8 cellular contexts compared by ENCODE assay signal in the genomic region with DNA sequence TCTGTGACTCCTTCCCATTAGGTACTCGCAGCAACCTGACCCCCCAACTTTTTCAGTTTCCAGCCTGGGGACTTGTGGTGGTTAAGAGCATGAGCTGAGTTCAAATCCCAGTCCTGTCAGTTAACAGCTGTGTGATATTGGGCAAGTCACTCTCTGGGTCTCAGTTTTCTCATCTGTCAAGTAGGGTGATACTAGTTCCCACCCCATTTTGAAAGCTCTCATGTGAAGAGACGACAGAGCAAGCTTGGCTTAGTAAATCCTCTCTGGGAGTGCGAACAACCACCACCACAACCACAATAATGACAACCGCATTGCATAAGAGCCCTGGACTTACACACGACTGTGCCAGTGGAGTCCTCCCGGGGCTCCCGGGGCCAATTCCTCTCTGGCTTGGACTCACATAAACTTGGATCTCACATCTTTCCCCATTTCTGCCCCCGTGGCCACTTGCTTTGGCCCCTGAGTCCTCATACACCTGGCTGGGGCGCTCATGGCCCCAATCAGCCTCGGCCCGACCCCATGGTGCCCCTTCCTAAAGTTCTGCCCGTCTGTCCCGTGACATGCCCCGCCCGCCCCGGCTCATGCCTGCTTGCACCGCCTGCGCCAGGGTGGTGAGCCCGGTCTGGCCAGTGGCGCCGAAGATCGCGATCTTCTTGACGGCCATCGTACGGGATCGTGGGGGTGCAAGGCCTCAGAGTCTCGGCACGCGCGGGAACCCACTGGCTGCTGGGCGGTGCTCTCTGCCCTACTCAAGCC. TPM values are rescaled to one million over a fixed set of nuclear protein-coding genes. Genes with fewer than 3 reads are reported as not detected.
DNase-seq lines count a peak whose midpoint lies in the region; ATAC-seq, FAIRE-seq and TF ChIP-seq lines count a peak whose summit lies in the region.

BLVRB (minus strand) TSS at position 721 of the 756 bp plus-strand sequence; CDS start at position 664, 57 bp downstream.

- peaks cover 44% of the 10 kb centered on the region for H3K4me1 Mint-ChIP-seq in stimulated activated effector memory CD8-positive, alpha-beta T cell treated with anti-CD3 and anti-CD28 coated beads, Interleukin-12 subunit alpha, Interleukin-12 subunit beta, amount 100 ng/mL, for 72 hours

- peak within 1 kb of the TSS; percentile 83 for H3K4me2 ChIP-seq in PC-9
- peak within 1 kb of the TSS; percentile 93 for H3K4me2 ChIP-seq in keratinocyte (ENCODE audit: control insufficient read depth, extremely low read depth, insufficient read depth, low read depth, low read length)

- peak within 1 kb of the TSS; percentile 95 for H3K27ac Mint-ChIP-seq in stimulated activated effector memory CD8-positive, alpha-beta T cell treated with anti-CD3 and anti-CD28 coated beads, Interleukin-12 subunit alpha, Interleukin-12 subunit beta, amount 100 ng/mL, for 72 hours

- peak within 1 kb of the TSS; percentile 88 for H3K9ac ChIP-seq in keratinocyte (ENCODE audit: control insufficient read depth, extremely low read depth, insufficient read depth, low read length)

- POLR2A ChIA-PET in PC-9 (lab: Charles Lee; ENCODE audit: unreplicated experiment), result interaction anchor here (0.5 to 1.7 kb wide), 14 partner anchors 22 to 318 kb away, joined by 3 to 17 read pairs (median 4); partner anchors contain the start of genes PLD3, RAB4B and SERTAD1

- H3K9me1 ChIP-seq in keratinocyte (ENCODE audit: control insufficient read depth, extremely low read depth, insufficient read depth, low read length), result no peaks in the 10 kb centered on the region

- H3K4me3 ChIP-seq in PC-9, result peak within 1 kb of the TSS; percentile 82
- peak within 1 kb of the TSS; percentile 69 for H3K4me3 ChIP-seq in brain microvascular endothelial cell (ENCODE audit: low read depth, low read length)
- peak within 1 kb of the TSS; percentile 82 to 94 (median 86) for H3K4me3 ChIP-seq in keratinocyte (ENCODE audit: control insufficient read depth in 2 of 3, extremely low read depth in 1 of 3, insufficient read depth in 2 of 3, low read depth in 1 of 3, low read length in 3 of 3)

- no peaks in the 10 kb centered on the region for H3K9me2 ChIP-seq in PC-9 (ENCODE audit: insufficient read depth)

- peaks cover 31% of the 10 kb centered on the region for H3F3A ChIP-seq in PC-9 (ENCODE audit: insufficient read depth, low read depth)

- TF ChIP-seq CTCF in C4-2B (conservative IDR thresholded peaks at IDR 0.05), result no peak
- no peak for TF ChIP-seq CTCF in PC-9 (conservative IDR thresholded peaks at IDR 0.05)
- no peak for TF ChIP-seq CTCF in brain microvascular endothelial cell (IDR thresholded peaks at IDR 0.05; ENCODE audit: low read depth, low read length, missing control alignments)
- no peak for TF ChIP-seq CTCF in keratinocyte (optimal IDR thresholded peaks at IDR 0.05 in 1 of 3, IDR thresholded peaks at IDR 0.05 in 1 of 3, conservative IDR thresholded peaks at IDR 0.05 in 1 of 3; ENCODE audit: extremely low read depth in 1 of 3, insufficient read depth in 2 of 3, low read length in 3 of 3)

- CTCF ChIA-PET in PC-9 (lab: Charles Lee), result interaction anchor here (0.6 to 1.7 kb wide), 11 partner anchors 20 to 913 kb away, joined by 3 to 9 read pairs (median 4); no protein-coding TSS in a partner anchor

- H2AFZ ChIP-seq in PC-9 (peak within 1 kb of the TSS; percentile 83), keratinocyte (ENCODE audit: control insufficient read depth, low read length) (peak within 1 kb of the TSS; percentile 90)

- H3K27me3 ChIP-seq in PC-9 (ENCODE audit: insufficient read depth, low read depth) (no peaks in the 10 kb centered on the region), brain microvascular endothelial cell (replicated peaks) (no peaks in the 10 kb centered on the region), keratinocyte (ENCODE audit: control insufficient read depth, extremely low read depth, insufficient read depth, low read length) (peaks cover 7% of the 10 kb centered on the region)

- peaks cover 8% of the 10 kb centered on the region for H3K36me3 Mint-ChIP-seq in stimulated activated effector memory CD8-positive, alpha-beta T cell treated with anti-CD3 and anti-CD28 coated beads, Interleukin-12 subunit alpha, Interleukin-12 subunit beta, amount 100 ng/mL, for 72 hours

- H3K4me1 ChIP-seq in PC-9 (replicated peaks; ENCODE audit: insufficient read depth) (peaks cover 22% of the 10 kb centered on the region), keratinocyte (ENCODE audit: control insufficient read depth, extremely low read depth, insufficient read depth, low read length) (peaks cover 27% of the 10 kb centered on the region)

- dilution Hi-C loops in keratinocyte (cut with MboI; ENCODE audit: extremely low pct_ligation_motif_present, low sequenced_read_pairs), result no loop called here

- H3K9me3 ChIP-seq in PC-9 (ENCODE audit: insufficient read depth, low read depth) (no peaks in the 10 kb centered on the region), keratinocyte (ENCODE audit: control insufficient read depth, low read depth, low read length) (no peaks in the 10 kb centered on the region)

- in situ Hi-C loops in brain microvascular endothelial cell (cut with HindIII; ENCODE audit: low pct_ligation_motif_present, low sequenced_read_pairs), result no loop called here

- H4K20me1 ChIP-seq in PC-9 (ENCODE audit: insufficient read depth) (no peaks in the 10 kb centered on the region), keratinocyte (ENCODE audit: control insufficient read depth, extremely low read depth, insufficient read depth, low read length) (no peaks in the 10 kb centered on the region)

- peak within 1 kb of the TSS; percentile 90 for H3K27ac ChIP-seq in C4-2B
- H3K27ac ChIP-seq in PC-9, result peak within 1 kb of the TSS; percentile 98
- H3K27ac ChIP-seq in brain microvascular endothelial cell, result peak within 1 kb of the TSS; percentile 41
- H3K27ac ChIP-seq in keratinocyte (ENCODE audit: control insufficient read depth, insufficient read depth, low read length), result peak within 1 kb of the TSS; percentile 81

- FAIRE-seq in keratinocyte (lab: Jason Lieb, UNC), result no peak

- BruUV-seq in PC-9 (replicated peaks; lab: Mats Ljungman, UMichigan), result no TSS peak

- H3K36me3 ChIP-seq in PC-9 (ENCODE audit: low read depth) (no peaks in the 10 kb centered on the region), brain microvascular endothelial cell (replicated peaks) (no peaks in the 10 kb centered on the region), keratinocyte (ENCODE audit: control insufficient read depth in 2 of 2, extremely low read depth in 1 of 2, insufficient read depth in 2 of 2, low read length in 2 of 2) (no peaks in the 10 kb centered on the region)

- ATAC-seq in GM21390 (IDR thresholded peaks at IDR 0.05; ENCODE audit: unreplicated experiment) (peak; percentile 16), HG02885 (IDR thresholded peaks at IDR 0.05; ENCODE audit: poor library complexity, unreplicated experiment) (no peak), GM19463 (IDR thresholded peaks at IDR 0.05; ENCODE audit: unreplicated experiment) (no peak)
- ATAC-seq in stimulated activated effector memory CD8-positive, alpha-beta T cell treated with anti-CD3 and anti-CD28 coated beads, Interleukin-12 subunit alpha, Interleukin-12 subunit beta, amount 100 ng/mL, for 72 hours, result no peak

- H3K79me2 ChIP-seq in PC-9 (ENCODE audit: low read depth) (peaks cover 35% of the 10 kb centered on the region), keratinocyte (ENCODE audit: control insufficient read depth, insufficient read depth, low read length) (no peaks in the 10 kb centered on the region)

- peak within 1 kb of the TSS; percentile 82 for H3K4me3 Mint-ChIP-seq in stimulated activated effector memory CD8-positive, alpha-beta T cell treated with anti-CD3 and anti-CD28 coated beads, Interleukin-12 subunit alpha, Interleukin-12 subunit beta, amount 100 ng/mL, for 72 hours

- intact Hi-C loops in PC-9 (cut with micrococcal nuclease; ENCODE audit: unreplicated experiment), result loop anchor here (1.0 to 2.0 kb wide), 4 partner anchors 44 to 140 kb away; partner anchors contain the start of genes C19orf47 and PLD3

- DNase-seq in PC-9, result peak in 1 of 2 experiments; percentile 61
- peak; percentile 58 for DNase-seq in brain microvascular endothelial cell
- no peak for DNase-seq in keratinocyte (ENCODE audit: low read depth, low spot score)
- no peak for DNase-seq in stimulated activated effector memory CD8-positive, alpha-beta T cell treated with anti-CD3 and anti-CD28 coated beads, Interleukin-12 subunit alpha, Interleukin-12 subunit beta, amount 100 ng/mL, for 72 hours (ENCODE audit: low spot score in 2 of 2)

- H3K9me3 Mint-ChIP-seq in stimulated activated effector memory CD8-positive, alpha-beta T cell treated with anti-CD3 and anti-CD28 coated beads, Interleukin-12 subunit alpha, Interleukin-12 subunit beta, amount 100 ng/mL, for 72 hours, result no peaks in the 10 kb centered on the region

RNA-seq across cellular contexts. Expression of gene BLVRB, which starts in this region (rescaled TPM):
- 204 and 239 TPM in 2 replicates for total RNA-seq in PC-9 (2021)
- 48.6 to 129 TPM (median 52.5 TPM) in 3 replicates for polyA plus RNA-seq in keratinocyte
- polyA plus RNA-seq in keratinocyte (2011; ENCODE audit: low read depth), result 26.7 TPM
- 57.0 and 105 TPM in 2 replicates for polyA plus RNA-seq in keratinocyte (2011; cell fraction: cytosol; rRNA removed)
- 39.1 and 52.7 TPM in 2 replicates for polyA plus RNA-seq in keratinocyte (2011; cell fraction: nucleus; rRNA removed)
- polyA plus RNA-seq in keratinocyte (2012; ENCODE audit: low replicate concordance), result 75.2 and 154 TPM in 2 replicates
- 34.0 to 82.3 TPM (median 74.7 TPM) in 3 replicates for polyA minus RNA-seq in keratinocyte
- polyA minus RNA-seq in keratinocyte (2011; cell fraction: cytosol; rRNA and poly(A)+ RNA removed), result 105 TPM
- polyA minus RNA-seq in keratinocyte (2011; cell fraction: nucleus; rRNA and poly(A)+ RNA removed), result 15.5 and 17.0 TPM in 2 replicates

Comparison
In these comparisons a context has a peak if more than half of its experiments do, and no peak if none do; other contexts are left out.
1. H3K27ac ChIP-seq: peak in every context shown above with its lines; median percentile 98 in PC-9; 90 in C4-2B; 81 in keratinocyte; 41 in brain microvascular endothelial cell.